1 cellular context compared by ENCODE assay signal in the genomic region with DNA sequence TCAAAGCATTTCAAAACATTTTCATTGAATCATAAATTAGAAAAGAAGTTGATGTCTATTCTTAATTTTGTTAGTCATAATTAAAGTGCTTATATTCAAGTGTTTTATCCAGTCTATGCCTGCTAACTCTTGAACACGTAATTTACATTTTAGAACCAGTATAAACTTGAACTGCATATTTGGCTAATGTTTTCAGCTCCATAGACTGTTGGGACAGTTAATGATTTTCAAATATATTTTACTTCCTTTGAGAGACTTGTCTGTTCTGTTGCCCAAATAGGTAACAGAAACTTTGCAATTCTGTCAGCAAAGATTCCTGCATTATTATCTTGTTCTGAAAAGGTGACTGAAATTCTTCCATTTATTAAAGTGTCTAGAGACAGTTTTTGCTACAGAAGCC.
A peak's percentile ranks its signal among the peaks of the same experiment; 100 is the strongest.
TF ChIP-seq lines count a peak whose summit lies in the region.

No MANE protein-coding gene starts in this region.

TF ChIP-seq in HepG2, 621 proteins besides CTCF, POLR2A, EP300 and RAD21:
- TF ChIP-seq ZNF317 (CRISPR knock-in tag; IDR thresholded peaks at IDR 0.05) (no peak), HDAC6 (IDR thresholded peaks at IDR 0.05; ENCODE audit: low read depth, low read length) (0 out of 2 replicates have a peak, but pooled peaks have one; percentile 53)
